1 cellular context compared by ENCODE assay signal in genomic region chr7:140673063-140673769, GRCh38.
A peak's percentile ranks its signal among the peaks of the same experiment; 100 is the strongest.
TF ChIP-seq lines count a peak whose summit lies in the region.

No MANE protein-coding gene starts in this region.

TF ChIP-seq in K562, 482 proteins besides CTCF, POLR2A, EP300 and RAD21 (continued from another document):
- TF ChIP-seq ZNF407 (IDR thresholded peaks at IDR 0.05; ENCODE audit: low read depth) (no peak), CREB1 (IDR thresholded peaks at IDR 0.05) (0 out of 2 replicates have a peak, but pooled peaks have one; percentile 9), CREB1 (CRISPR knock-in tag; IDR thresholded peaks at IDR 0.05) (peak; percentile 22; the same call in 1 of the 2 replicates), AFF4 (CRISPR knock-in tag; IDR thresholded peaks at IDR 0.05) (peak; percentile 77; the same call in 1 of the 2 replicates), E2F1 (CRISPR knock-in tag; IDR thresholded peaks at IDR 0.05) (peak; percentile 68; the same call in 1 of the 2 replicates), ZFX (CRISPR knock-in tag; IDR thresholded peaks at IDR 0.05) (peak; percentile 93), ZKSCAN3 (CRISPR knock-in tag; IDR thresholded peaks at IDR 0.05) (no peak), ATF1 (CRISPR knock-in tag; IDR thresholded peaks at IDR 0.05) (no peak), ATF1 (tag; IDR thresholded peaks at IDR 0.05) (peak; percentile 44), NBN (IDR thresholded peaks at IDR 0.05; ENCODE audit: low read depth) (no peak), HDAC6 (IDR thresholded peaks at IDR 0.05; ENCODE audit: low read depth, low read length) (peak; percentile 7; the same call in 1 of the 2 replicates), HDAC2 (IDR thresholded peaks at IDR 0.05) (no peak), XRCC4 (IDR thresholded peaks at IDR 0.05; ENCODE audit: extremely low read depth, insufficient read depth, insufficient read length) (no peak), KDM5B (IDR thresholded peaks at IDR 0.05; ENCODE audit: insufficient replicate concordance, low read depth, low read length) (peak; percentile 76), TBP (optimal IDR thresholded peaks at IDR 0.05; ENCODE audit: low read depth, low read length) (no peak), L3MBTL2 (IDR thresholded peaks at IDR 0.05) (peak; percentile 95), NCOA4 (IDR thresholded peaks at IDR 0.05; ENCODE audit: partially characterized antibody) (no peak), CTBP1 (IDR thresholded peaks at IDR 0.05; ENCODE audit: borderline replicate concordance) (peak; percentile 94), HNRNPK (IDR thresholded peaks at IDR 0.05; ENCODE audit: low read depth, low read length, poor library complexity, severe bottlenecking) (no peak), HINFP (tag; conservative IDR thresholded peaks at IDR 0.05; ENCODE audit: low read depth) (no peak), BCOR (IDR thresholded peaks at IDR 0.05) (0 out of 2 replicates have a peak, but pooled peaks have one; percentile 35), THAP12 (CRISPR knock-in tag; IDR thresholded peaks at IDR 0.05) (peak; percentile 69; the same call in 1 of the 2 replicates), SMARCE1 (IDR thresholded peaks at IDR 0.05) (no peak), SRSF7 (optimal IDR thresholded peaks at IDR 0.05; ENCODE audit: low read depth, low read length) (no peak), YY1 (IDR thresholded peaks at IDR 0.05; ENCODE audit: borderline replicate concordance in 1 of 3, control insufficient read depth in 1 of 3, extremely low read depth in 1 of 3, insufficient read depth in 3 of 3, insufficient read length in 1 of 3, insufficient replicate concordance in 2 of 3, low read depth in 1 of 3, low read length in 2 of 3) (peak in 2 of 3 experiments; percentile 12 to 24)
